In genomic region chr19:821228-821975, GRCh38 we compare ENCODE assay signal across 9 cellular contexts. TPM values are rescaled to one million over a fixed set of nuclear protein-coding genes. Genes with fewer than 3 reads are reported as not detected.
A peak's percentile ranks its signal among the peaks of the same experiment; 100 is the strongest.
DNase-seq lines count a peak whose midpoint lies in the region; ATAC-seq, FAIRE-seq and TF ChIP-seq lines count a peak whose summit lies in the region.
"Had no signal": no experiment of that assay in that cellular context is flagged by ENCODE, and none has a peak within 500 bp of the region (broad histone marks: within the 10 kb centered on the region; RNA-seq: fewer than 3 reads in every experiment).

Gene PLPPR3 (minus strand): TSS chr19:821955. CDS start chr19:821559, 396 bp downstream.

- peaks cover 9% of the 10 kb centered on the region; the same call in 1 of the 2 replicates for H3K23me2 ChIP-seq in H1 (ENCODE audit: low read depth, low read length)

- peaks cover 0 to 12% of the 10 kb centered on the region in 2 experiments; a peak in 1 of 4 replicates for H3K79me2 ChIP-seq in H1 (ENCODE audit: control insufficient read depth in 1 of 2, insufficient read depth in 2 of 2, low read length in 2 of 2)

- peak within 1 kb of the TSS; percentile 50 for H3K9ac ChIP-seq in HUES6 (ENCODE audit: low read length)
- H3K9ac ChIP-seq in H1 (replicated peaks in 1 of 4; ENCODE audit: extremely low read depth in 1 of 4, low read depth in 3 of 4, low read length in 3 of 4), result peak within 1 kb of the TSS in 3 of 4 experiments; percentile 31 to 59 (median 50); a peak in 4 of 7 replicates

- peaks cover 7% of the 10 kb centered on the region for H3K36me3 Mint-ChIP-seq in nephron (ENCODE audit: low read depth)

- peak within 1 kb of the TSS; percentile 90 for H3K18ac ChIP-seq in H1 (ENCODE audit: extremely low read depth, low read length)

- H3K27ac ChIP-seq in A549 (peak within 1 kb of the TSS; percentile 78 to 88), HUES6 (ENCODE audit: low read depth, low read length) (peak within 1 kb of the TSS; percentile 33; the same call in 1 of the 2 replicates), H1 (ENCODE audit: low read depth, low read length) (no peak within 1 kb of the TSS)

- no peak within 1 kb of the TSS for H2BK12ac ChIP-seq in H1 (ENCODE audit: low read depth, low read length)

- H3K36me3 ChIP-seq in HUES6 (ENCODE audit: control insufficient read depth, insufficient read depth, low read length) (peaks cover 3% of the 10 kb centered on the region; the same call in 1 of the 2 replicates), H1 (ENCODE audit: control insufficient read depth in 2 of 4, insufficient read depth in 4 of 4, low read length in 3 of 4) (no peaks in the 10 kb centered on the region; a peak in 2 of 8 replicates), MG63 (no peaks in the 10 kb centered on the region)

- H3K56ac ChIP-seq in H1 (replicated peaks; ENCODE audit: insufficient read length, low read depth, low read length), result no peak within 1 kb of the TSS

- H3K9me3 Mint-ChIP-seq in nephron, result no peaks in the 10 kb centered on the region

- H3K4me2 ChIP-seq in A549 (peak within 1 kb of the TSS; percentile 94), H1 (ENCODE audit: insufficient read depth in 1 of 2, low read depth in 2 of 2, low read length in 2 of 2) (peak within 1 kb of the TSS; percentile 33 to 57)

- no peak within 1 kb of the TSS for H2AFZ ChIP-seq in H1 (ENCODE audit: low read length)

- H3K4me3 Mint-ChIP-seq in nephron, result peak within 1 kb of the TSS; percentile 82 to 84 (median 82)

- peak; percentile 48 to 52 for ATAC-seq in A549
- no peak for ATAC-seq in HG02763 (IDR thresholded peaks at IDR 0.05; ENCODE audit: unreplicated experiment)

- no peak within 1 kb of the TSS for H3K14ac ChIP-seq in H1 (ENCODE audit: insufficient read length)

- H3K79me1 ChIP-seq in H1 (ENCODE audit: low read depth, low read length), result peaks cover 5% of the 10 kb centered on the region; the same call in 1 of the 2 replicates

- no peaks in the 10 kb centered on the region for H3K27me3 ChIP-seq in HUES6 (ENCODE audit: control insufficient read depth, insufficient read depth, low read length)
- no peaks in the 10 kb centered on the region for H3K27me3 ChIP-seq in H1 (replicated peaks in 1 of 4; ENCODE audit: control insufficient read depth in 3 of 4, extremely low read depth in 1 of 4, insufficient read depth in 3 of 4, low read length in 3 of 4)
- no peaks in the 10 kb centered on the region for H3K27me3 ChIP-seq in MG63

- TF ChIP-seq POLR2A in A549 (IDR thresholded peaks at IDR 0.05; ENCODE audit: low read length), result no peak
- no peak for TF ChIP-seq POLR2A in H1 (IDR thresholded peaks at IDR 0.05; ENCODE audit: control extremely low read depth in 1 of 2, low read depth in 2 of 2, low read length in 2 of 2)
- TF ChIP-seq POLR2A in erythroblast (IDR thresholded peaks at IDR 0.05; ENCODE audit: low read length), result no peak

- H3K27ac Mint-ChIP-seq in nephron, result no peak within 1 kb of the TSS

- H4K8ac ChIP-seq in H1 (ENCODE audit: extremely low read depth, insufficient read depth, low read length), result peak within 1 kb of the TSS; percentile 95

- peaks cover 0 to 4% of the 10 kb centered on the region in 2 experiments for H4K20me1 ChIP-seq in H1 (replicated peaks in 1 of 2; ENCODE audit: control insufficient read depth in 1 of 2, insufficient read depth in 2 of 2, low read length in 2 of 2)

- CTCF ChIA-PET in A549 (lab: Yijun Ruan, JAX) (no interaction called here), H1 (lab: Charles Lee; ENCODE audit: partially characterized antibody) (no interaction called here)

- no peaks in the 10 kb centered on the region for H3K4me1 Mint-ChIP-seq in nephron

- H3K23ac ChIP-seq in H1 (ENCODE audit: insufficient read length), result no peak within 1 kb of the TSS

- no peak within 1 kb of the TSS; the same call in 1 of the 2 replicates for H2BK15ac ChIP-seq in H1 (ENCODE audit: low read length)

- DNase-seq in A549 (ENCODE audit: low read depth in 1 of 2, low spot score in 1 of 2) (no peak), H1 (ENCODE audit: low read depth in 1 of 2, low spot score in 2 of 2) (peak in 1 of 2 experiments; percentile 75), DMS153 treated with DMSO at 0.1 percent for 48 hours (lab: John Stamatoyannopoulos, UW; ENCODE audit: unreplicated experiment) (no peak), erythroblast (lab: John Stamatoyannopoulos, UW) (no peak), MG63 (no peak)
- DNase-seq: activated CD8-positive, alpha-beta memory T cell treated with anti-CD3 and anti-CD28 coated beads, Interleukin-2, amount 50 U/mL, for 4 hours had no signal

- no peak for TF ChIP-seq CTCF in A549 (IDR thresholded peaks at IDR 0.05)
- peak in 1 of 3 experiments; percentile 1; a peak in 1 of 4 replicates for TF ChIP-seq CTCF in H1 (IDR thresholded peaks at IDR 0.05; ENCODE audit: control extremely low read depth in 1 of 3, insufficient read depth in 1 of 3, low read depth in 1 of 3, low read length in 3 of 3)
- no peak for TF ChIP-seq CTCF in nephron (IDR thresholded peaks at IDR 0.05; ENCODE audit: unreplicated experiment in 3 of 3)

- peaks cover 7% of the 10 kb centered on the region for H3K27me3 Mint-ChIP-seq in nephron (ENCODE audit: low read depth)

- FAIRE-seq in A549 (lab: Jason Lieb, UNC) (no peak), H1 (lab: Jason Lieb, UNC) (no peak)

- WGBS in A549 (ENCODE audit: missing lambda C conversion rate), result no CpG with 5 or more reads among the region's 82 CpGs
- WGBS in H1 (ENCODE audit: extremely low coverage in 1 of 2, insufficient coverage in 1 of 2, insufficient read length in 1 of 2, insufficient replicate concordance in 2 of 2, low coverage in 1 of 2, low lambda C conversion rate in 2 of 2, missing lambda C conversion rate in 1 of 2), 2 experiments, result 13% methylated on average over 4 of the region's 82 CpGs; no CpG with 5 or more reads in 1 of the 2 experiments

- peak within 1 kb of the TSS; percentile 52 for H4K5ac ChIP-seq in H1 (ENCODE audit: insufficient read length, low read depth, low read length)

- H3K4me1 ChIP-seq in A549, result peaks cover 7% of the 10 kb centered on the region; the same call in 2 of the 3 replicates
- H3K4me1 ChIP-seq in HUES6 (ENCODE audit: control insufficient read depth, insufficient read depth, low read length), result peaks cover 3% of the 10 kb centered on the region; the same call in 1 of the 2 replicates
- H3K4me1 ChIP-seq in H1 (replicated peaks in 1 of 4; ENCODE audit: control insufficient read depth in 3 of 4, insufficient read depth in 4 of 4, low read length in 3 of 4), result peaks cover 0 to 7% (median 5%) of the 10 kb centered on the region in 4 experiments; a peak in 5 of 7 replicates

- no peak within 1 kb of the TSS for H2BK120ac ChIP-seq in H1 (replicated peaks; ENCODE audit: low read depth, low read length)

- H4K91ac ChIP-seq in H1 (replicated peaks; ENCODE audit: insufficient read length, low read length), result peak within 1 kb of the TSS; percentile 65

- no peak within 1 kb of the TSS for H3K4ac ChIP-seq in H1 (replicated peaks; ENCODE audit: insufficient read length, low read depth, low read length)

- H2BK20ac ChIP-seq in H1 (ENCODE audit: low read length), result no peak within 1 kb of the TSS

- H2AK5ac ChIP-seq in H1 (ENCODE audit: low read depth, low read length), result 0 out of 2 replicates have a peak within 1 kb of the TSS, but pooled peaks have one; percentile 13

- POLR2A ChIA-PET in A549 (lab: Yijun Ruan, JAX), result no interaction called here
- POLR2A ChIA-PET in H1 (lab: Charles Lee; ENCODE audit: partially characterized antibody), result interaction anchor here (1.3 to 12.0 kb wide), 3 partner anchors 9 to 30 kb away, joined by 3 to 277 read pairs (median 4); partner anchors contain the start of gene PTBP1

- H3K9me3 ChIP-seq in A549 (no peaks in the 10 kb centered on the region), HUES6 (ENCODE audit: control insufficient read depth, insufficient read depth, low read depth, low read length) (no peaks in the 10 kb centered on the region), H1 (ENCODE audit: insufficient read depth in 2 of 2, low read depth in 1 of 2, low read length in 1 of 2) (no peaks in the 10 kb centered on the region), MG63 (no peaks in the 10 kb centered on the region)

- peak within 1 kb of the TSS; percentile 73 for H3K4me3 ChIP-seq in A549
- H3K4me3 ChIP-seq in HUES6 (ENCODE audit: low read depth, low read length), result peak within 1 kb of the TSS; percentile 68
- H3K4me3 ChIP-seq in H1 (ENCODE audit: extremely low read depth in 1 of 4, insufficient read depth in 2 of 4, low read depth in 3 of 4, low read length in 4 of 4), result peak within 1 kb of the TSS; percentile 49 to 95 (median 62)
- no peak within 1 kb of the TSS for H3K4me3 ChIP-seq in MG63

- TF ChIP-seq RAD21 in A549 (conservative IDR thresholded peaks at IDR 0.05 in 1 of 2, IDR thresholded peaks at IDR 0.05 in 1 of 2) (no peak), H1 (IDR thresholded peaks at IDR 0.05 in 1 of 2, conservative IDR thresholded peaks at IDR 0.05 in 1 of 2; ENCODE audit: low read depth in 2 of 2, low read length in 2 of 2) (no peak)

- H2BK5ac ChIP-seq in H1 (ENCODE audit: low read depth, low read length), result no peak within 1 kb of the TSS

- TF ChIP-seq EP300 in A549 (IDR thresholded peaks at IDR 0.05) (no peak), H1 (IDR thresholded peaks at IDR 0.05; ENCODE audit: borderline replicate concordance in 1 of 2, low read depth in 2 of 2, low read length in 2 of 2) (no peak)

TF ChIP-seq in A549, 52 proteins besides CTCF, POLR2A, EP300 and RAD21:
- no peak for TF ChIP-seq RARB (CRISPR knock-in tag; IDR thresholded peaks at IDR 0.05)
- TF ChIP-seq PHF8 (IDR thresholded peaks at IDR 0.05; ENCODE audit: borderline replicate concordance, low read depth), result peak; percentile 47; the same call in 1 of the 2 replicates

TF ChIP-seq in H1, 55 proteins besides CTCF, POLR2A, EP300 and RAD21 (continues in another document):
- no peak for TF ChIP-seq GTF2F1 (IDR thresholded peaks at IDR 0.05; ENCODE audit: borderline replicate concordance, low read depth, low read length)
- no peak for TF ChIP-seq YY1 (IDR thresholded peaks at IDR 0.05; ENCODE audit: low read depth, low read length)

RNA-seq across cellular contexts. Expression of gene PLPPR3, which starts in this region (rescaled TPM):
- polyA plus RNA-seq in A549 (2011; rRNA removed), result 2.6 and 3.2 TPM in 2 replicates
- polyA plus RNA-seq in A549 (2012; cell fraction: cytosol; rRNA removed), result 4.1 and 7.6 TPM in 2 replicates
- 9.8 and 12.3 TPM in 2 replicates for polyA plus RNA-seq in A549 (2012; cell fraction: nucleus; rRNA removed)
- 3.5 to 4.2 TPM (median 3.7 TPM) in 3 replicates for polyA plus RNA-seq in A549 (2017; fragmentation: RNase III; extraction: RNeasy Plus Mini Kit Qiagen cat#74134 plus additional on column Dnase treatment)
- polyA minus RNA-seq in A549 (2011; rRNA and poly(A)+ RNA removed), result 4.2 and 6.4 TPM in 2 replicates
- total RNA-seq in H1 (2021; fragmentation: NEBNext Ultra II Directional; extraction: Animal tissue kit (Norgen Biotek cat#: 25700)), result 66.2 and 71.7 TPM in 2 replicates
- 76.4 and 109 TPM in 2 replicates for polyA plus RNA-seq in H1 (2011; rRNA removed)
- 66.5 TPM for polyA plus RNA-seq in H1 (2011; cell fraction: cytosol; rRNA removed)
- polyA plus RNA-seq in H1 (2011; cell fraction: nucleus; rRNA removed), result 89.7 TPM
- polyA plus RNA-seq in H1 (2012, experiment 1 of 2), result 24.6 to 62.3 TPM (median 53.0 TPM) in 4 replicates
- polyA plus RNA-seq in H1 (2012, experiment 2 of 2), result 35.8 TPM
- 66.3 TPM for polyA plus RNA-seq in H1 (2013, experiment 1 of 2)
- 72.6 TPM for polyA plus RNA-seq in H1 (2013, experiment 2 of 2)
- polyA minus RNA-seq in H1 (2011; rRNA and poly(A)+ RNA removed), result 39.8 and 46.2 TPM in 2 replicates
- 66.8 TPM for polyA minus RNA-seq in H1 (2011; cell fraction: cytosol; rRNA and poly(A)+ RNA removed)
- 32.2 TPM for polyA minus RNA-seq in H1 (2011; cell fraction: nucleus; rRNA and poly(A)+ RNA removed)
- not detected in 2 replicates for total RNA-seq in MG63 (2014; rRNA removed; shearing (Covaris generic); ENCODE audit: low replicate concordance)

Comparison
In these comparisons a context has a peak if more than half of its experiments do, and no peak if none do; other contexts are left out.
1. RNA of gene PLPPR3 (total RNA-seq): 66.2 to 71.7 TPM in H1; not detected in MG63; every median in the first group is over 10 times any median in the second.
2. Of the 18 proteins assayed by ChIP-seq in both H1 and A549: peak only in H1: none; only in A549: none; in both: PHF8; in neither: 16; mixed calls (peak in some experiments, not most) for 1.